ENCODE assay signal across 9 cellular contexts in genomic region chr4:6012200-6012599, GRCh38. TPM values are rescaled to one million over a fixed set of nuclear protein-coding genes. Genes with fewer than 3 reads are reported as not detected.
"Had no signal": no experiment of that assay in that cellular context is flagged by ENCODE, and none has a peak within 500 bp of the region (broad histone marks: within the 10 kb centered on the region; RNA-seq: fewer than 3 reads in every experiment).

No MANE protein-coding gene starts in this region.

- DNase-seq: H9, HCEC 1CT, IMR-90, KG1 had no signal

- FAIRE-seq: H1, H54, HTR-8/SVneo had no signal

- H2AFZ ChIP-seq: GM23338 had no signal

- ATAC-seq: GM23338 had no signal

- H3K4me2 ChIP-seq: GM23338 had no signal

- H3K4me3 ChIP-seq: GM23338 had no signal

RNA-seq across cellular contexts. Expression of gene C4orf50, which starts 6.0 kb away (rescaled TPM):
- total RNA-seq: HT-29, IMR-90 had no signal
- polyA plus RNA-seq: IMR-90 had no signal
